8 cellular contexts compared by ENCODE assay signal in genomic region chr9:35115680-35116538, GRCh38. TPM values are rescaled to one million over a fixed set of nuclear protein-coding genes. Genes with fewer than 3 reads are reported as not detected.
DNase-seq lines count a peak whose midpoint lies in the region; ATAC-seq and TF ChIP-seq lines count a peak whose summit lies in the region.

Gene ATOSB (minus strand): TSS chr9:35115862. CDS start chr9:35108274, 7,588 bp downstream.

- peak within 1 kb of the TSS; percentile 94 for H3K27ac Mint-ChIP-seq in activated T-cell treated with anti-CD3 and anti-CD28 coated beads, Interleukin-2, amount 50 U/mL, for 24 hours

- POLR2A ChIA-PET in PC-9 (lab: Charles Lee; ENCODE audit: unreplicated experiment), result interaction anchor here (0.6 to 0.7 kb wide), 4 partner anchors 12 to 371 kb away, joined by 3 to 7 read pairs (median 4); partner anchors contain the start of gene VCP

- H3K4me1 ChIP-seq in PC-9 (replicated peaks; ENCODE audit: insufficient read depth) (peaks cover 25% of the 10 kb centered on the region), mucosa of stomach (ENCODE audit: control insufficient read depth, insufficient read depth, low read length) (peaks cover 27% of the 10 kb centered on the region)

- peak within 1 kb of the TSS; percentile 70 for H2AFZ ChIP-seq in PC-9

- TF ChIP-seq CTCF in PC-9 (conservative IDR thresholded peaks at IDR 0.05), result no peak

- peaks cover 8% of the 10 kb centered on the region; the same call in 1 of the 2 replicates for H3F3A ChIP-seq in PC-9 (ENCODE audit: insufficient read depth, low read depth)

- H3K27ac ChIP-seq in PC-9, result no peak within 1 kb of the TSS; the same call in 1 of the 2 replicates

- H3K9me2 ChIP-seq in PC-9 (ENCODE audit: insufficient read depth), result no peaks in the 10 kb centered on the region

- H3K79me2 ChIP-seq in PC-9 (ENCODE audit: low read depth), result 0 out of 2 replicates have a peak, but pooled peaks cover 4% of the 10 kb centered on the region

- peaks cover 53% of the 10 kb centered on the region for H3K4me1 Mint-ChIP-seq in activated T-cell treated with anti-CD3 and anti-CD28 coated beads, Interleukin-2, amount 50 U/mL, for 24 hours (ENCODE audit: low read depth)

- intact Hi-C loops in PC-9 (cut with micrococcal nuclease; ENCODE audit: unreplicated experiment), result loop anchor here (10.0 kb wide), 1 partner anchor 489 kb away; the partner anchor contains the start of gene TESK1

- peak within 1 kb of the TSS; percentile 62 for H3K4me3 ChIP-seq in Jurkat, Clone E6-1 (ENCODE audit: low read length)
- H3K4me3 ChIP-seq in PC-9, result peak within 1 kb of the TSS; percentile 69
- peak within 1 kb of the TSS; percentile 91 for H3K4me3 ChIP-seq in mucosa of stomach (ENCODE audit: low read length)

- H3K9ac ChIP-seq in mucosa of stomach (ENCODE audit: low read length), result peak within 1 kb of the TSS; percentile 64

- H3K36me3 Mint-ChIP-seq in activated T-cell treated with anti-CD3 and anti-CD28 coated beads, Interleukin-2, amount 50 U/mL, for 24 hours (ENCODE audit: low read depth), result no peaks in the 10 kb centered on the region

- no peaks in the 10 kb centered on the region for H3K27me3 ChIP-seq in PC-9 (ENCODE audit: insufficient read depth, low read depth)
- H3K27me3 ChIP-seq in mucosa of stomach (ENCODE audit: control insufficient read depth, insufficient read depth, low read length), result no peaks in the 10 kb centered on the region

- CTCF ChIA-PET in PC-9 (lab: Charles Lee), result interaction anchor here (0.5 to 1.1 kb wide), 4 partner anchors 46 to 326 kb away, joined by 3 to 4 read pairs (median 3); partner anchors contain the start of gene UNC13B

- BruUV-seq in PC-9 (replicated peaks; lab: Mats Ljungman, UMichigan), result no TSS peak

- H3K27me3 Mint-ChIP-seq in activated T-cell treated with anti-CD3 and anti-CD28 coated beads, Interleukin-2, amount 50 U/mL, for 24 hours, result no peaks in the 10 kb centered on the region

- H3K4me3 Mint-ChIP-seq in activated T-cell treated with anti-CD3 and anti-CD28 coated beads, Interleukin-2, amount 50 U/mL, for 24 hours, result peak within 1 kb of the TSS; percentile 82

- peak; percentile 58 for TF ChIP-seq POLR2A in erythroblast (IDR thresholded peaks at IDR 0.05; ENCODE audit: low read length)

- H3K4me2 ChIP-seq in PC-9, result peak within 1 kb of the TSS; percentile 96

- H3K9me3 ChIP-seq in PC-9 (ENCODE audit: insufficient read depth, low read depth) (no peaks in the 10 kb centered on the region), mucosa of stomach (ENCODE audit: control insufficient read depth, low read length) (no peaks in the 10 kb centered on the region)

- no peaks in the 10 kb centered on the region for H4K20me1 ChIP-seq in PC-9 (ENCODE audit: insufficient read depth)

- DNase-seq in DMS153 (lab: John Stamatoyannopoulos, UW) (peak; percentile 92), PC-9 (peak; percentile 83 to 93), erythroblast (lab: John Stamatoyannopoulos, UW) (peak; percentile 95)
- peak; percentile 93 for DNase-seq in Jurkat, Clone E6-1 (ENCODE audit: low read depth, low spot score)
- DNase-seq in activated T-cell treated with anti-CD3 and anti-CD28 coated beads, Interleukin-2, amount 50 U/mL, for 24 hours, result peak; percentile 93
- peak; percentile 79 to 82 for DNase-seq in stimulated activated CD8-positive, alpha-beta memory T cell treated with anti-CD3 and anti-CD28 coated beads, Interleukin-7, amount 100 ng/mL, for 1 hour (ENCODE audit: low read depth in 2 of 2)

- H3K9me3 Mint-ChIP-seq in activated T-cell treated with anti-CD3 and anti-CD28 coated beads, Interleukin-2, amount 50 U/mL, for 24 hours, result no peaks in the 10 kb centered on the region

- peak; percentile 48 for ATAC-seq in GM21619 (IDR thresholded peaks at IDR 0.05; ENCODE audit: unreplicated experiment)

- H3K36me3 ChIP-seq in PC-9 (ENCODE audit: low read depth) (no peaks in the 10 kb centered on the region), mucosa of stomach (ENCODE audit: control insufficient read depth, insufficient read depth, low read length) (no peaks in the 10 kb centered on the region)

RNA-seq across cellular contexts. Expression of gene ATOSB, which starts in this region (rescaled TPM):
- polyA plus RNA-seq in Jurkat, Clone E6-1 (2012; ENCODE audit: insufficient read depth, insufficient read length), result 9.3 TPM
- total RNA-seq in PC-9 (2021), result 7.1 and 10.5 TPM in 2 replicates
